ENCODE assay signal across 8 cellular contexts in the genomic region with DNA sequence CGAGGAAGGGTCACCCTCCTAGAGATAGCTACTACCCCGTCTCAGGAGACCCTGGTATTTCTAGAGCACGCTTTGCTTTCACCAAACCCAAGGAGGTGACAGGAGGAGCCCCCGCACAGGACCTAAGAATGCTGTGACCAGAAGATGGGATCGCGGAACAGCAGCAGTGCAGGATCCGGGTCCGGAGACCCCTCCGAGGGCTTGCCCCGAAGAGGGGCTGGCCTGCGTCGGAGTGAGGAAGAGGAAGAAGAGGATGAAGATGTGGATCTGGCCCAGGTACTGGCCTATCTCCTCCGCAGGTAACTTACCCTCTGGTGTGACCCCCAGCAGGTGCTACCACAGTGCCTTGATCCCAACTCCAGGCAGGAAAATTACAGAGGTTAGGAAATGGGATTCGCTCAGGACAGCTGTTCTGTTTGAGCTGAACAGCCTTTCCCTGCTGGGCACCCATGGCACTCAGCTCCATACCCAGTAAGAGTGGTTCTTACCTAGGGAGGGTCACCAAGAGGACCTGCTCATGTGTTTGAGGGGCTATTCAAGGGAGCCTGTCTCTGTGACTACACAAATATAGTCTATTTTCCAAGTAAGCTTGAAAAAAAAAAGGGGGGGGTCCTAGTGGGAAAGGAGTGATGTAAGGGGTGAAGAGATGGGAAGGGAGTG. TPM values are rescaled to one million over a fixed set of nuclear protein-coding genes. Genes with fewer than 3 reads are reported as not detected.
DNase-seq lines count a peak whose midpoint lies in the region; ATAC-seq and TF ChIP-seq lines count a peak whose summit lies in the region.

No MANE protein-coding gene starts in this region.

- H3K9ac ChIP-seq in trophoblast cell (ENCODE audit: low read length), result peak overlapping the region; percentile 61

- H3K79me2 ChIP-seq in DOHH2 (ENCODE audit: control insufficient read depth, low read length), result peaks cover 24% of the 10 kb centered on the region
- peaks cover 9% of the 10 kb centered on the region for H3K79me2 ChIP-seq in trophoblast cell (ENCODE audit: control insufficient read depth, insufficient read depth, low read length, poor library complexity)

- H4K12ac ChIP-seq in trophoblast cell (ENCODE audit: low read depth, low read length), result peak overlapping the region; percentile 49

- TF ChIP-seq POLR2A in esophagus squamous epithelium (IDR thresholded peaks at IDR 0.05), result no peak

- no peaks in the 10 kb centered on the region for H3K27me3 ChIP-seq in DOHH2 (ENCODE audit: control insufficient read depth, low read length)
- no peaks in the 10 kb centered on the region for H3K27me3 ChIP-seq in RWPE2 (ENCODE audit: insufficient read depth, poor library complexity, severe bottlenecking)
- no peaks in the 10 kb centered on the region for H3K27me3 ChIP-seq in esophagus squamous epithelium
- H3K27me3 ChIP-seq in trophoblast cell (ENCODE audit: insufficient read depth, low read length), result no peaks in the 10 kb centered on the region

- H4K91ac ChIP-seq in trophoblast cell (ENCODE audit: low read depth, low read length), result peak overlapping the region; percentile 49

- H2BK5ac ChIP-seq in trophoblast cell (ENCODE audit: low read depth, low read length, poor library complexity), result peak overlapping the region; percentile 18

- no peaks in the 10 kb centered on the region for H3K9me2 ChIP-seq in DOHH2 (replicated peaks; ENCODE audit: control insufficient read depth, low read length)

- peak overlapping the region; percentile 63 for H4K8ac ChIP-seq in trophoblast cell (ENCODE audit: low read depth, low read length)

- ATAC-seq in RWPE2 (ENCODE audit: low read depth) (no peak), GM18519 (IDR thresholded peaks at IDR 0.05; ENCODE audit: low FRiP score, unreplicated experiment) (no peak), HG02798 (IDR thresholded peaks at IDR 0.05; ENCODE audit: poor library complexity, unreplicated experiment) (no peak)

- DNase-seq in RWPE2 (ENCODE audit: low spot score) (no peak), esophagus squamous epithelium (lab: John Stamatoyannopoulos, UW) (no peak), trophoblast cell (no peak), RPMI8226 (no peak), GDM1 (lab: John Stamatoyannopoulos, UW) (no peak)

- peaks cover 4% of the 10 kb centered on the region; the same call in 1 of the 2 replicates for H4K20me1 ChIP-seq in DOHH2 (ENCODE audit: control insufficient read depth, insufficient read depth, low read depth, low read length)

- H3K36me3 ChIP-seq in DOHH2 (ENCODE audit: control insufficient read depth, low read length) (peaks cover 50% of the 10 kb centered on the region), RWPE2 (ENCODE audit: low read depth) (peaks cover 40% of the 10 kb centered on the region), esophagus squamous epithelium (peaks cover 11 to 41% (median 21%) of the 10 kb centered on the region in 3 donors), trophoblast cell (ENCODE audit: control insufficient read depth in 1 of 2, insufficient read depth in 2 of 2, low read length in 2 of 2) (peaks cover 18 to 29% of the 10 kb centered on the region in 2 experiments)

- peak overlapping the region; percentile 51 for H2AFZ ChIP-seq in trophoblast cell (ENCODE audit: insufficient read depth, low read length, poor library complexity)

- H3K9me3 ChIP-seq in DOHH2 (ENCODE audit: control insufficient read depth, insufficient read depth, low read length) (no peaks in the 10 kb centered on the region), RWPE2 (ENCODE audit: severe bottlenecking) (no peaks in the 10 kb centered on the region), esophagus squamous epithelium (no peaks in the 10 kb centered on the region), trophoblast cell (ENCODE audit: insufficient read depth, low read depth, low read length) (peaks cover 2% of the 10 kb centered on the region)

- H2BK12ac ChIP-seq in trophoblast cell (ENCODE audit: low read length), result no peak overlapping the region

- peaks cover 9% of the 10 kb centered on the region; the same call in 1 of the 2 replicates for H3F3A ChIP-seq in DOHH2 (ENCODE audit: control insufficient read depth, insufficient read depth)

- intact Hi-C loops in esophagus squamous epithelium (cut with DNase I), result no loop called here

- H3K4me2 ChIP-seq in DOHH2 (ENCODE audit: low read length) (peak overlapping the region; percentile 83), trophoblast cell (ENCODE audit: low read length) (peak overlapping the region; percentile 86)

- peak overlapping the region; percentile 29 for H2BK120ac ChIP-seq in trophoblast cell (ENCODE audit: insufficient read depth, low read length, poor library complexity)

- peak overlapping the region; percentile 45 for H3K4ac ChIP-seq in trophoblast cell (ENCODE audit: low read depth, low read length)

- H3K79me1 ChIP-seq in trophoblast cell (ENCODE audit: low read length), result peaks cover 10% of the 10 kb centered on the region

- no peak overlapping the region for H3K23ac ChIP-seq in trophoblast cell (ENCODE audit: low read length)

- no peak overlapping the region for H2AK5ac ChIP-seq in trophoblast cell (ENCODE audit: low read length)

- TF ChIP-seq CTCF in DOHH2 (IDR thresholded peaks at IDR 0.05; ENCODE audit: low read depth, low read length, poor library complexity, severe bottlenecking) (no peak), RWPE2 (IDR thresholded peaks at IDR 0.05; ENCODE audit: poor library complexity, severe bottlenecking) (no peak), esophagus squamous epithelium (IDR thresholded peaks at IDR 0.05) (no peak)

- peak overlapping the region; percentile 33 for H3K14ac ChIP-seq in trophoblast cell (ENCODE audit: low read length)

- H3K27ac ChIP-seq in DOHH2 (ENCODE audit: low read depth, low read length), result peak overlapping the region; percentile 90; the same call in 1 of the 2 replicates
- H3K27ac ChIP-seq in RWPE2 (ENCODE audit: poor library complexity, severe bottlenecking), result peak overlapping the region; percentile 92
- H3K27ac ChIP-seq in esophagus squamous epithelium, result peak overlapping the region; percentile 96 to 99 (median 99)
- peak overlapping the region; percentile 20 for H3K27ac ChIP-seq in trophoblast cell (ENCODE audit: low read depth, low read length)

- H3K4me3 ChIP-seq in DOHH2 (ENCODE audit: low read length), result peak overlapping the region; percentile 93
- peak overlapping the region; percentile 57 for H3K4me3 ChIP-seq in RWPE2 (ENCODE audit: severe bottlenecking)
- peak overlapping the region; percentile 46 to 84 (median 68) for H3K4me3 ChIP-seq in esophagus squamous epithelium
- peak overlapping the region; percentile 74 for H3K4me3 ChIP-seq in trophoblast cell (ENCODE audit: low read depth, low read length)

- peak overlapping the region; percentile 20 for H3K18ac ChIP-seq in trophoblast cell (ENCODE audit: low read length)

- peaks cover 18% of the 10 kb centered on the region for H3K4me1 ChIP-seq in DOHH2 (ENCODE audit: control insufficient read depth, low read length)
- H3K4me1 ChIP-seq in RWPE2 (ENCODE audit: insufficient read depth, poor library complexity, severe bottlenecking), result peaks cover 5% of the 10 kb centered on the region
- peaks cover 12 to 28% (median 17%) of the 10 kb centered on the region in 3 donors for H3K4me1 ChIP-seq in esophagus squamous epithelium
- H3K4me1 ChIP-seq in trophoblast cell (ENCODE audit: control insufficient read depth in 1 of 2, insufficient read depth in 2 of 2, low read length in 2 of 2), result peaks cover 3 to 9% of the 10 kb centered on the region in 2 experiments

- 0 to 4% methylated on average over 11 to 12 of the region's 14 CpGs for WGBS in esophagus squamous epithelium, 2 donors
- no CpG with 5 or more reads among the region's 14 CpGs for WGBS in trophoblast cell (ENCODE audit: extremely low coverage, insufficient coverage, insufficient read length)

RNA-seq across cellular contexts. Expression of a gene that starts 0.8 kb away (rescaled TPM):
- total RNA-seq in esophagus squamous epithelium, result 1 to 10 TPM in 3 of 4 donors, under 1 TPM in 1; 0.79 to 4.5 (median 3.3) TPM
- polyA plus RNA-seq in trophoblast cell (2013), result 0.55 and 0.58 TPM in 2 replicates

RNA-seq across cellular contexts. Expression of a gene that starts 1.0 kb away (rescaled TPM):
- total RNA-seq in esophagus squamous epithelium, result 100 to 1,000 TPM in 1 of 4 donors, 10 to 100 TPM in 3; 55.4 to 114 (median 79.3) TPM
- 22.2 and 25.2 TPM in 2 replicates for polyA plus RNA-seq in trophoblast cell (2013)

RNA-seq across cellular contexts. Expression of a gene that starts 14.9 kb away (rescaled TPM):
- 1 to 10 TPM in 1 of 4 donors, under 1 TPM in 2, not detected in 1; 0.42 to 3.7 (median 0.95) TPM for total RNA-seq in esophagus squamous epithelium
- polyA plus RNA-seq in trophoblast cell (2013), result 0.21 and 0.33 TPM in 2 replicates

RNA-seq across cellular contexts. Expression of a gene that starts 20.4 kb away (rescaled TPM):
- 100 to 1,000 TPM; 100 to 256 (median 116) TPM for total RNA-seq in esophagus squamous epithelium
- polyA plus RNA-seq in trophoblast cell (2013), result 67.4 and 69.1 TPM in 2 replicates

RNA-seq across cellular contexts. Expression of a gene that starts 21.5 kb away (rescaled TPM):
- total RNA-seq in esophagus squamous epithelium, result 10 to 100 TPM; 10.5 to 13.5 (median 12.8) TPM
- polyA plus RNA-seq in trophoblast cell (2013), result 15.8 and 16.8 TPM in 2 replicates

Comparison
In these comparisons a context has a peak if more than half of its experiments do, and no peak if none do; other contexts are left out.
1. H3K27ac ChIP-seq: peak in every context shown above with its lines; median percentile 99 in esophagus squamous epithelium; 92 in RWPE2; 90 in DOHH2; 20 in trophoblast cell.